ENCODE assay signal across 33 cellular contexts in the genomic region with DNA sequence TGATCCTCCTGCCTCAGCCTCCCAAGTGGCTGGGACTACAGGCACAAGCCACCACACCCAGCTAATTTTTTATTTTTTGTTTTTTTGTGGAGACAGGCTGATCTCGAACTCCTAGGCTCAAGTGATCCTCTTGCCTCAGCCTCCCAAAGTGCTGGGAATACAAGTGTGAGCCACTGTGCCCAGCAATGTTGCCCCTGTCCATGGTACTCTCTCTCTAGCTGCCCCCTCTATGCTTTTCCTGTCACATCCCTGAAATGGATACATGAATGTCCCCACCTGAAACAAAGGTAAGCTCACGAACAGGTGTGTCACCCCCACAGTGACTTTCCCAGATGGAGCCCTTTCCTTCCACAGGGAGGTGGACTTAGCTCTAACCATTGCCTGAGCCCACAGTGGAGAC.
"Had no signal": no experiment of that assay in that cellular context is flagged by ENCODE, and none has a peak within 500 bp of the region (broad histone marks: within the 10 kb centered on the region; RNA-seq: fewer than 3 reads in every experiment).

No MANE protein-coding gene starts in this region.

- H3K27ac ChIP-seq: body of pancreas, brain microvascular endothelial cell, breast epithelium, VCaP had no signal

- H3K36me3 ChIP-seq: brain microvascular endothelial cell, breast epithelium had no signal

- ATAC-seq: activated CD8-positive, alpha-beta T cell treated with anti-CD3 and anti-CD28 coated beads for 36 hours; activated naive CD8-positive, alpha-beta T cell treated with anti-CD3 and anti-CD28 coated beads, Interleukin-2, amount 50 U/mL, for 24 hours; activated T-cell treated with anti-CD3 and anti-CD28 coated beads, Interleukin-2, amount 50 U/mL, for 4 hours; activated T-cell treated with anti-CD3 and anti-CD28 coated beads, Interleukin-2, amount 50 U/mL, for 72 hours; activated T-helper 17 cell treated with anti-CD3 and anti-CD28 coated beads, Interleukin-2, amount 50 U/mL, for 72 hours; body of pancreas; T-cell; T-helper 17 cell had no signal

- H3K4me1 ChIP-seq: body of pancreas, breast epithelium had no signal

- H3K9me3 ChIP-seq: body of pancreas, breast epithelium had no signal

- H3K27ac Mint-ChIP-seq: activated B cell treated with CpG ODN at 0.5 μM for 24 hours; activated CD4-positive, alpha-beta memory T cell treated with anti-CD3 and anti-CD28 coated beads for 36 hours; activated CD4-positive, alpha-beta T cell treated with anti-CD3 and anti-CD28 coated beads, Interleukin-2, amount 10 ng/mL, durations not matched to agents 24 days and 14 days; activated CD8-positive, alpha-beta T cell treated with anti-CD3 and anti-CD28 coated beads for 36 hours; activated naive CD4-positive, alpha-beta T cell treated with anti-CD3 and anti-CD28 coated beads for 36 hours; activated naive CD8-positive, alpha-beta T cell; activated naive CD8-positive, alpha-beta T cell treated with anti-CD3 and anti-CD28 coated beads, Interleukin-2, amount 10 ng/mL, durations not matched to agents 7 days and 5 days; activated naive CD8-positive, alpha-beta T cell treated with anti-CD3 and anti-CD28 coated beads, Interleukin-2, amount 50 U/mL, for 24 hours; activated T-cell treated with anti-CD3 and anti-CD28 coated beads, Interleukin-2, amount 50 U/mL, for 72 hours; activated T-helper 1 cell treated with anti-CD3 and anti-CD28 coated beads, Interleukin-12 subunit alpha, Interleukin-12 subunit beta, Interleukin-2, Interleukin-4 antibody, amounts not matched to agents 30 ng/mL and 10 ng/mL and 1 ng/mL, durations not matched to agents 14 hours and 24 hours and 36 hours; activated T-helper 17 cell treated with anti-CD3 and anti-CD28 coated beads, Interleukin-2, amount 50 U/mL, for 72 hours; T-cell; T-helper 17 cell had no signal

- H3K9me3 Mint-ChIP-seq: activated B cell treated with CpG ODN at 0.5 μM for 24 hours; activated CD4-positive, alpha-beta memory T cell treated with anti-CD3 and anti-CD28 coated beads for 36 hours; activated CD4-positive, alpha-beta T cell treated with anti-CD3 and anti-CD28 coated beads, Interleukin-2, amount 10 ng/mL, durations not matched to agents 24 days and 14 days; activated CD8-positive, alpha-beta T cell treated with anti-CD3 and anti-CD28 coated beads for 36 hours; activated naive CD4-positive, alpha-beta T cell treated with anti-CD3 and anti-CD28 coated beads for 36 hours; activated naive CD8-positive, alpha-beta T cell treated with anti-CD3 and anti-CD28 coated beads, Interleukin-2, amount 10 ng/mL, durations not matched to agents 7 days and 5 days; activated naive CD8-positive, alpha-beta T cell treated with anti-CD3 and anti-CD28 coated beads, Interleukin-2, amount 50 U/mL, for 24 hours; activated T-cell treated with anti-CD3 and anti-CD28 coated beads, Interleukin-2, amount 50 U/mL, for 4 hours; activated T-cell treated with anti-CD3 and anti-CD28 coated beads, Interleukin-2, amount 50 U/mL, for 72 hours; activated T-helper 1 cell treated with anti-CD3 and anti-CD28 coated beads, Interleukin-12 subunit alpha, Interleukin-12 subunit beta, Interleukin-2, Interleukin-4 antibody, amounts not matched to agents 30 ng/mL and 10 ng/mL and 1 ng/mL, durations not matched to agents 14 hours and 24 hours and 36 hours; activated T-helper 17 cell treated with anti-CD3 and anti-CD28 coated beads, Interleukin-2, amount 50 U/mL, for 72 hours had no signal

- H3K27me3 Mint-ChIP-seq: activated naive CD8-positive, alpha-beta T cell had no signal

- H3K4me1 Mint-ChIP-seq: activated B cell treated with CpG ODN at 0.5 μM for 24 hours; activated CD4-positive, alpha-beta T cell treated with anti-CD3 and anti-CD28 coated beads, Interleukin-2, amount 10 ng/mL, durations not matched to agents 24 days and 14 days; activated naive CD8-positive, alpha-beta T cell treated with anti-CD3 and anti-CD28 coated beads, Interleukin-2, amount 10 ng/mL, durations not matched to agents 7 days and 5 days; activated naive CD8-positive, alpha-beta T cell treated with anti-CD3 and anti-CD28 coated beads, Interleukin-2, amount 50 U/mL, for 24 hours; activated T-helper 17 cell treated with anti-CD3 and anti-CD28 coated beads, Interleukin-2, amount 50 U/mL, for 72 hours; T-cell; T-helper 17 cell had no signal

- H3K27me3 ChIP-seq: brain microvascular endothelial cell, breast epithelium had no signal

- H3K36me3 Mint-ChIP-seq: activated CD4-positive, alpha-beta memory T cell treated with anti-CD3 and anti-CD28 coated beads for 36 hours; activated naive CD8-positive, alpha-beta T cell; activated naive CD8-positive, alpha-beta T cell treated with anti-CD3 and anti-CD28 coated beads, Interleukin-2, amount 10 ng/mL, durations not matched to agents 7 days and 5 days; T-cell had no signal

- DNase-seq: activated B cell treated with CpG ODN at 0.5 μM for 24 hours; activated CD4-positive, alpha-beta memory T cell treated with anti-CD3 and anti-CD28 coated beads for 36 hours; activated CD4-positive, alpha-beta T cell treated with anti-CD3 and anti-CD28 coated beads for 4 hours; activated CD4-positive, alpha-beta T cell treated with anti-CD3 and anti-CD28 coated beads, Interleukin-2, amount 10 ng/mL, durations not matched to agents 24 days and 14 days; activated CD4-positive, alpha-beta T cell treated with anti-CD3 and anti-CD28 coated beads, Interleukin-2, amount 50 U/mL, for 1 hour; activated CD4-positive, alpha-beta T cell treated with anti-CD3 and anti-CD28 coated beads, Interleukin-2, amount 50 U/mL, for 4 hours; activated CD4-positive, CD25-positive, alpha-beta regulatory T cell treated with anti-CD3 and anti-CD28 coated beads, Interleukin-2, amount 50 U/mL, for 72 hours; activated CD8-positive, alpha-beta memory T cell treated with anti-CD3 and anti-CD28 coated beads, Interleukin-2, amount 50 U/mL, for 4 hours; activated CD8-positive, alpha-beta T cell treated with anti-CD3 and anti-CD28 coated beads for 36 hours; activated effector memory CD4-positive, alpha-beta T cell treated with anti-CD3 and anti-CD28 coated beads, Interleukin-2, amount 50 U/mL, for 16 hours; activated gamma-delta T cell treated with Interleukin-2 at 50 U/mL for 16 hours; activated naive CD4-positive, alpha-beta T cell; activated naive CD4-positive, alpha-beta T cell treated with anti-CD3 and anti-CD28 coated beads for 36 hours; activated naive CD4-positive, alpha-beta T cell treated with anti-CD3 and anti-CD28 coated beads, Interleukin-2, amount 50 U/mL, for 16 hours; activated naive CD8-positive, alpha-beta T cell treated with anti-CD3 and anti-CD28 coated beads, Interleukin-2, amount 10 ng/mL, durations not matched to agents 7 days and 5 days; activated naive CD8-positive, alpha-beta T cell treated with anti-CD3 and anti-CD28 coated beads, Interleukin-2, amount 50 U/mL, for 24 hours; activated T-cell treated with anti-CD3 and anti-CD28 coated beads for 4 hours; activated T-cell treated with anti-CD3 and anti-CD28 coated beads, Interleukin-2, amount 50 U/mL, for 1 hour; activated T-cell treated with anti-CD3 and anti-CD28 coated beads, Interleukin-2, amount 50 U/mL, for 4 hours; activated T-cell treated with anti-CD3 and anti-CD28 coated beads, Interleukin-2, amount 50 U/mL, for 72 hours; amygdala; anterior cingulate cortex; body of pancreas; brain microvascular endothelial cell; central memory CD4-positive, alpha-beta T cell; T-cell; T-helper 17 cell; T1000 had no signal

- H3K4me3 Mint-ChIP-seq: activated B cell treated with CpG ODN at 0.5 μM for 24 hours; activated CD4-positive, alpha-beta memory T cell treated with anti-CD3 and anti-CD28 coated beads for 36 hours; activated CD4-positive, alpha-beta T cell treated with anti-CD3 and anti-CD28 coated beads, Interleukin-2, amount 10 ng/mL, durations not matched to agents 24 days and 14 days; activated CD8-positive, alpha-beta T cell treated with anti-CD3 and anti-CD28 coated beads for 36 hours; activated naive CD4-positive, alpha-beta T cell treated with anti-CD3 and anti-CD28 coated beads for 36 hours; activated naive CD8-positive, alpha-beta T cell; activated naive CD8-positive, alpha-beta T cell treated with anti-CD3 and anti-CD28 coated beads, Interleukin-2, amount 10 ng/mL, durations not matched to agents 7 days and 5 days; activated naive CD8-positive, alpha-beta T cell treated with anti-CD3 and anti-CD28 coated beads, Interleukin-2, amount 50 U/mL, for 24 hours; activated T-cell treated with anti-CD3 and anti-CD28 coated beads, Interleukin-2, amount 50 U/mL, for 4 hours; activated T-cell treated with anti-CD3 and anti-CD28 coated beads, Interleukin-2, amount 50 U/mL, for 72 hours; activated T-helper 1 cell treated with anti-CD3 and anti-CD28 coated beads, Interleukin-12 subunit alpha, Interleukin-12 subunit beta, Interleukin-2, Interleukin-4 antibody, amounts not matched to agents 30 ng/mL and 10 ng/mL and 1 ng/mL, durations not matched to agents 14 hours and 24 hours and 36 hours; activated T-helper 17 cell treated with anti-CD3 and anti-CD28 coated beads, Interleukin-2, amount 50 U/mL, for 72 hours; T-cell; T-helper 17 cell had no signal

- H3K4me3 ChIP-seq: body of pancreas, breast epithelium had no signal
